ENCODE assay signal across 8 cellular contexts in genomic region chr7:99616359-99617186, GRCh38. TPM values are rescaled to one million over a fixed set of nuclear protein-coding genes. Genes with fewer than 3 reads are reported as not detected.
DNase-seq lines count a peak whose midpoint lies in the region; ATAC-seq and TF ChIP-seq lines count a peak whose summit lies in the region.

Gene ZSCAN25, plus strand, starts transcription at chr7:99616946. Its CDS starts 2,661 bp downstream, at chr7:99619607.

- H3K36me3 Mint-ChIP-seq in CD4-positive, alpha-beta T cell (ENCODE audit: low read depth) = peaks cover 50% of the 10 kb centered on the region
- H3K36me3 Mint-ChIP-seq in activated CD8-positive, alpha-beta T cell treated with anti-CD3 and anti-CD28 coated beads for 36 hours (ENCODE audit: low read depth) = peaks cover 48% of the 10 kb centered on the region

- TF ChIP-seq CTCF in CD4-positive, alpha-beta T cell (IDR thresholded peaks at IDR 0.05) = no peak
- TF ChIP-seq CTCF in activated CD8-positive, alpha-beta T cell treated with anti-CD3 and anti-CD28 coated beads for 36 hours (IDR thresholded peaks at IDR 0.05) = no peak
- TF ChIP-seq CTCF in lung (IDR thresholded peaks at IDR 0.05; ENCODE audit: control extremely low read depth, extremely low read depth) = no peak

- H3K27me3 ChIP-seq in CD4-positive, alpha-beta T cell (ENCODE audit: control insufficient read depth, insufficient read depth, low read length) = no peaks in the 10 kb centered on the region
- no peaks in the 10 kb centered on the region for H3K27me3 ChIP-seq in lung (ENCODE audit: control insufficient read depth, insufficient read depth)

- H3K9me3 ChIP-seq in CD4-positive, alpha-beta T cell (ENCODE audit: control insufficient read depth, low read length) = no peaks in the 10 kb centered on the region
- no peaks in the 10 kb centered on the region for H3K9me3 ChIP-seq in lung (ENCODE audit: control insufficient read depth in 2 of 2, insufficient read depth in 1 of 2, low read length in 1 of 2)

- peak within 1 kb of the TSS; percentile 92 for H3K27ac Mint-ChIP-seq in CD4-positive, alpha-beta T cell
- H3K27ac Mint-ChIP-seq in activated CD8-positive, alpha-beta T cell treated with anti-CD3 and anti-CD28 coated beads for 36 hours = peak within 1 kb of the TSS; percentile 98

- CTCF ChIA-PET in CD4-positive, alpha-beta T cell (lab: Charles Lee) = interaction anchor here (1.1 kb wide), 1 partner anchor 58 kb away, joined by 3 read pairs; the partner anchor contains the start of gene ZNF655
- CTCF ChIA-PET in activated CD8-positive, alpha-beta T cell treated with anti-CD3 and anti-CD28 coated beads for 36 hours (lab: Charles Lee) = interaction anchor here (0.7 to 2.4 kb wide), 7 partner anchors 9 to 302 kb away, joined by 3 to 12 read pairs (median 3); partner anchors contain the start of genes TMEM225B and TRIM4

- peak within 1 kb of the TSS; percentile 98 for H3K4me3 ChIP-seq in lung

- H3K4me3 Mint-ChIP-seq in CD4-positive, alpha-beta T cell = peak within 1 kb of the TSS; percentile 99
- H3K4me3 Mint-ChIP-seq in activated CD8-positive, alpha-beta T cell treated with anti-CD3 and anti-CD28 coated beads for 36 hours = peak within 1 kb of the TSS; percentile 94

- H3K27ac ChIP-seq in CD4-positive, alpha-beta T cell (ENCODE audit: low read depth, low read length) = peak within 1 kb of the TSS; percentile 78
- H3K27ac ChIP-seq in lung (ENCODE audit: low read depth in 1 of 2, low read length in 1 of 2) = peak within 1 kb of the TSS; percentile 67 to 95

- intact Hi-C loops in CD4-positive, alpha-beta T cell (cut with DNase I, micrococcal nuclease) = loop anchor here (1.0 to 10.0 kb wide), 5 partner anchors 59 to 1218 kb away; partner anchors contain the start of genes FAM200A (in 1 of the 2), ZKSCAN5 (in 1 of the 2), ZNF394 (in 1 of the 2) and ZNF655 (in 1 of the 2)
- intact Hi-C loops in activated CD8-positive, alpha-beta T cell treated with anti-CD3 and anti-CD28 coated beads for 36 hours (cut with micrococcal nuclease) = no loop called here

- H3K4me1 ChIP-seq in lung (ENCODE audit: control insufficient read depth in 2 of 2, insufficient read depth in 2 of 2, low read length in 2 of 2) = peaks cover 4 to 7% of the 10 kb centered on the region in 2 donors

- WGBS in lung, 2 donors = 0 to 1% methylated on average over 59 of the region's 59 CpGs

- H3K9me3 Mint-ChIP-seq in CD4-positive, alpha-beta T cell = no peaks in the 10 kb centered on the region
- H3K9me3 Mint-ChIP-seq in activated CD8-positive, alpha-beta T cell treated with anti-CD3 and anti-CD28 coated beads for 36 hours = no peaks in the 10 kb centered on the region

- ATAC-seq in CD4-positive, alpha-beta T cell (ENCODE audit: poor library complexity) = peak; percentile 94
- ATAC-seq in GM19395 (IDR thresholded peaks at IDR 0.05; ENCODE audit: unreplicated experiment) = peak; percentile 93
- ATAC-seq in HG03571 (IDR thresholded peaks at IDR 0.05; ENCODE audit: unreplicated experiment) = peak; percentile 95
- ATAC-seq in activated CD8-positive, alpha-beta T cell treated with anti-CD3 and anti-CD28 coated beads for 36 hours = peak; percentile 93
- ATAC-seq in lung (ENCODE audit: insufficient read depth, low FRiP score) = peak; percentile 98

- H3K36me3 ChIP-seq in lung (ENCODE audit: control insufficient read depth in 2 of 2, insufficient read depth in 2 of 2, low read length in 2 of 2) = peaks cover 16 to 24% of the 10 kb centered on the region in 2 donors

- H3K4me1 Mint-ChIP-seq in CD4-positive, alpha-beta T cell (ENCODE audit: low read depth) = peaks cover 44% of the 10 kb centered on the region
- H3K4me1 Mint-ChIP-seq in activated CD8-positive, alpha-beta T cell treated with anti-CD3 and anti-CD28 coated beads for 36 hours (ENCODE audit: low read depth) = peaks cover 48% of the 10 kb centered on the region

- POLR2A ChIA-PET in CD4-positive, alpha-beta T cell (lab: Charles Lee) = interaction anchor here (0.6 to 2.9 kb wide), 9 partner anchors 8 to 116 kb away, joined by 3 to 36 read pairs (median 6); partner anchors contain the start of genes FAM200A, ZKSCAN5, ZNF394 and ZNF655
- POLR2A ChIA-PET in activated CD8-positive, alpha-beta T cell treated with anti-CD3 and anti-CD28 coated beads for 36 hours (lab: Charles Lee) = interaction anchor here (0.6 to 3.6 kb wide), 15 partner anchors 8 to 398 kb away, joined by 3 to 23 read pairs (median 4); partner anchors contain the start of genes ATP5MF, TMEM225B, TRIM4 and ZKSCAN5

- H3K27me3 Mint-ChIP-seq in CD4-positive, alpha-beta T cell = no peaks in the 10 kb centered on the region
- no peaks in the 10 kb centered on the region for H3K27me3 Mint-ChIP-seq in activated CD8-positive, alpha-beta T cell treated with anti-CD3 and anti-CD28 coated beads for 36 hours

- peak; percentile 73 to 85 (median 80) for DNase-seq in CD4-positive, alpha-beta T cell
- DNase-seq in NCI-H82 (lab: John Stamatoyannopoulos, UW) = peak; percentile 97
- peak; percentile 93 for DNase-seq in activated CD8-positive, alpha-beta T cell treated with anti-CD3 and anti-CD28 coated beads for 36 hours
- DNase-seq in effector CD4-positive, alpha-beta T cell = peak; percentile 79
- peak; percentile 90 for DNase-seq in lung (ENCODE audit: low spot score)
- DNase-seq in stimulated activated CD4-positive, alpha-beta T cell treated with anti-CD3 and anti-CD28 coated beads, TNF-alpha, amount 100 ng/mL, for 4 hours (ENCODE audit: low read depth in 3 of 3) = peak; percentile 57 to 74 (median 71)

RNA-seq across cellular contexts. Expression of gene ZSCAN25, which starts in this region (rescaled TPM):
- total RNA-seq in CD4-positive, alpha-beta T cell = 10 to 100 TPM; 41.5 to 44.2 TPM
- total RNA-seq in activated CD8-positive, alpha-beta T cell treated with anti-CD3 and anti-CD28 coated beads for 36 hours = 10 to 100 TPM; 31.8 to 35.8 TPM
- 10 to 100 TPM; 22.0 to 24.0 TPM for total RNA-seq in lung
- polyA plus RNA-seq in lung = 1 to 10 TPM; 5.7 to 6.2 TPM

Comparison
In these comparisons a context has a peak if more than half of its experiments do, and no peak if none do; other contexts are left out.
1. Peak in every context shown above with its lines: DNase-seq, ATAC-seq, H3K4me3 ChIP-seq and H3K27ac ChIP-seq.